Comparison of ENCODE assay signal across 8 cellular contexts in genomic region chr15:64825431-64826294, GRCh38. TPM values are rescaled to one million over a fixed set of nuclear protein-coding genes. Genes with fewer than 3 reads are reported as not detected.
A peak's percentile ranks its signal among the peaks of the same experiment; 100 is the strongest.
DNase-seq lines count a peak whose midpoint lies in the region; ATAC-seq and TF ChIP-seq lines count a peak whose summit lies in the region.

Gene PIF1, minus strand, starts transcription at chr15:64825647. Its CDS starts 1,312 bp downstream, at chr15:64824335.

- H3K36me3 ChIP-seq in SJSA1 (peaks cover 28% of the 10 kb centered on the region), neuron (ENCODE audit: insufficient read depth, low read length) (peaks cover 8% of the 10 kb centered on the region)

- H3K4me3 ChIP-seq in HFF-Myc (replicated peaks; ENCODE audit: low read depth, low read length) (peak within 1 kb of the TSS; percentile 69), SJSA1 (peak within 1 kb of the TSS; percentile 48), neuron (ENCODE audit: low read length) (peak within 1 kb of the TSS; percentile 56)

- ATAC-seq in foreskin keratinocyte = peak; percentile 91

- H3K27me3 ChIP-seq in SJSA1 (replicated peaks) (no peaks in the 10 kb centered on the region), foreskin keratinocyte (no peaks in the 10 kb centered on the region), neuron (ENCODE audit: insufficient read depth, low read length) (no peaks in the 10 kb centered on the region)

- peak within 1 kb of the TSS; percentile 61 for H3K27ac ChIP-seq in SJSA1
- peak within 1 kb of the TSS; percentile 40 for H3K27ac ChIP-seq in foreskin keratinocyte

- TF ChIP-seq CTCF in HFF-Myc (IDR thresholded peaks at IDR 0.05; ENCODE audit: low read depth, low read length, missing control alignments) (no peak), foreskin keratinocyte (conservative IDR thresholded peaks at IDR 0.05) (peak; percentile 22)

- H3K9me3 ChIP-seq in SJSA1 (replicated peaks) (no peaks in the 10 kb centered on the region), neuron (ENCODE audit: low read length) (no peaks in the 10 kb centered on the region)

- peak within 1 kb of the TSS; percentile 60 for H2AFZ ChIP-seq in neuron (ENCODE audit: low read depth, low read length)

- H3K4me1 ChIP-seq in SJSA1 (replicated peaks) = peaks cover 31% of the 10 kb centered on the region
- H3K4me1 ChIP-seq in foreskin keratinocyte = no peaks in the 10 kb centered on the region
- H3K4me1 ChIP-seq in neuron (ENCODE audit: insufficient read depth, low read length) = peaks cover 10% of the 10 kb centered on the region

- peak; percentile 96 for DNase-seq in GM04503 (ENCODE audit: low read depth)
- DNase-seq in HFF-Myc (ENCODE audit: extremely low read depth, low read depth) = peak; percentile 99
- DNase-seq in MV-4-11 (lab: John Stamatoyannopoulos, UW) = peak; percentile 98
- DNase-seq in SJSA1 (ENCODE audit: low read depth in 1 of 2, low spot score in 2 of 2) = peak; percentile 97 to 99
- DNase-seq in activated gamma-delta T cell treated with anti-CD3 and anti-CD28 coated beads, Interleukin-2, amount 50 U/mL, for 16 hours (ENCODE audit: low read depth) = peak; percentile 74
- DNase-seq in foreskin keratinocyte = peak; percentile 96 to 98
- peak; percentile 99 for DNase-seq in stromal cell of bone marrow (ENCODE audit: low read depth)

RNA-seq across cellular contexts. Expression of gene PIF1, which starts in this region (rescaled TPM):
- total RNA-seq in SJSA1 (2014; rRNA removed; shearing (Covaris generic)) = 20.1 and 29.2 TPM in 2 replicates
- 16.0 and 18.6 TPM in 2 replicates for total RNA-seq in foreskin keratinocyte
- polyA plus RNA-seq in foreskin keratinocyte = 11.2 and 15.0 TPM in 2 replicates

Comparison
In these comparisons a context has a peak if more than half of its experiments do, and no peak if none do; other contexts are left out.
1. Peak in every context shown above with its lines: DNase-seq, ATAC-seq, H3K4me3 ChIP-seq and H3K27ac ChIP-seq.